1 cellular context compared by ENCODE assay signal in the genomic region with DNA sequence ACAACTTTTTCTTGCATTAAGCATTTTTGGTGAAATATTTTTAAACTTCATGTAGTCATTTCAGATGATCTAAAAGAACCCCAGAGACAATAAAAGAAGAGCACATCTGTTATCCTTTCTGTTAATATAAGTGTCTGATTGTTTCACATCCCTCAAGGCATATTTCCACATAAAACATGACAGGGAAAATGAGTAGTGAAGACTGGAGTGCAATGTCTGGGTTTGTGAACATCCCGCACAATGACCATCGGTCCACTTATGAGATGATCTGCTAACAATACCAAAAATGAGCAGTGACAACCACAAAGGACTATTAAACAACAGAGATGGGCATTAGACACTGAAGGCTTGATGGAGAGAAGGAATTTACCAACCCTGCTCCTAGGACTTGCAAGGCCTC.
TF ChIP-seq lines count a peak whose summit lies in the region.

No MANE protein-coding gene starts in this region.

TF ChIP-seq in GM23338, 12 proteins besides CTCF, POLR2A, EP300 and RAD21 (continued from another document):
- TF ChIP-seq ZNF462 (CRISPR knock-in tag; IDR thresholded peaks at IDR 0.05) (no peak), ZNF331 (CRISPR knock-in tag; IDR thresholded peaks at IDR 0.05; ENCODE audit: low read depth) (no peak), ZNF114 (CRISPR knock-in tag; IDR thresholded peaks at IDR 0.05) (no peak), POLR2AphosphoS5 (IDR thresholded peaks at IDR 0.05; ENCODE audit: low read depth) (no peak), EZH2phosphoT487 (IDR thresholded peaks at IDR 0.05; ENCODE audit: unreplicated experiment) (no peak), CREB1 (CRISPR knock-in tag; IDR thresholded peaks at IDR 0.05; ENCODE audit: low read depth) (no peak), STAT1 (IDR thresholded peaks at IDR 0.05; ENCODE audit: unreplicated experiment) (no peak), EZH2 (IDR thresholded peaks at IDR 0.05; ENCODE audit: low read depth, unreplicated experiment) (no peak), ETS1 (IDR thresholded peaks at IDR 0.05) (no peak), REST (IDR thresholded peaks at IDR 0.05; ENCODE audit: unreplicated experiment) (no peak), JUNB (IDR thresholded peaks at IDR 0.05; ENCODE audit: unreplicated experiment) (no peak)
